12 cellular contexts compared by ENCODE assay signal in the genomic region with DNA sequence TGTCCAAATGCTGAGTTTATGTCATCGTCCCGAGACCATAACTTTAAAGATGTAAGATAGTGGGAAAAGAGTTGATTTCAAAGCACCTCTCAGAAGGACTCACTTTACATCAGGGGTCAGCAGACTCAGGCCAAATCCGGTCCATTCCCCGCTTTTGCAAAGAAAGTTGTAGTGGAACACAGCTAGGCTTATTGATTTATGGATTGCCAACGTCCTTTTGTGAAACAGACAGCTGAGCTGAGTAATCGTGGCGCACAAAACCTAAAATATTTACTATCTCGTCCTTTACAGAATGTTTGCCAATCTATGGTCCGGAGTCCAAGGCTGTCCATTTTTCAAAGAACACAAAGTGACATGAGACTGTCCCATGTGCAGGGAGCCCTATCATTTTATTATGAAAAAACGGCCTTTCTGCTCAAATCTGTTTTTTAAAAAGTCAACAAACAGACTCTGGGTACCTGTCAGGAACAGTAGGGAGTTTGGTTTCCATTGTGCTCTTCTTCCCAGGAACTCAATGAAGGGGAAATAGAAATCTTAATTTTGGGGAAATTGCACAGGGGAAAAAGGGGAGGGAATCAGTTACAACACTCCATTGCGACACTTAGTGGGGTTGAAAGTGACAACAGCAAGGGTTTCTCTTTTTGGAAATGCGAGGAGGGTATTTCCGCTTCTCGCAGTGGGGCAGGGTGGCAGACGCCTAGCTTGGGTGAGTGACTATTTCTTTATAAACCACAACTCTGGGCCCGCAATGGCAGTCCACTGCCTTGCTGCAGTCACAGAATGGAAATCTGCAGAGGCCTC. TPM values are rescaled to one million over a fixed set of nuclear protein-coding genes. Genes with fewer than 3 reads are reported as not detected.
A peak's percentile ranks its signal among the peaks of the same experiment; 100 is the strongest.
DNase-seq lines count a peak whose midpoint lies in the region; ATAC-seq and TF ChIP-seq lines count a peak whose summit lies in the region.
"Had no signal": no experiment of that assay in that cellular context is flagged by ENCODE, and none has a peak within 500 bp of the region (broad histone marks: within the 10 kb centered on the region; RNA-seq: fewer than 3 reads in every experiment).

IL1RN (plus strand) TSS at position 754 of the 801 bp plus-strand sequence; CDS start at position 781, 27 bp downstream.

- no peak for TF ChIP-seq CTCF in right lobe of liver (IDR thresholded peaks at IDR 0.05)

- intact Hi-C loops in right lobe of liver (cut with DNase I), result no loop called here

- peak within 1 kb of the TSS; percentile 63 to 69 (median 65) for H3K4me3 ChIP-seq in right lobe of liver
- no peak within 1 kb of the TSS for H3K4me3 ChIP-seq in thymus (ENCODE audit: low read length)
- H3K4me3 ChIP-seq in H7 (ENCODE audit: insufficient read depth, low read depth, low read length), result no peak within 1 kb of the TSS

- H3K27me3 ChIP-seq in right lobe of liver (no peaks in the 10 kb centered on the region), thymus (ENCODE audit: control insufficient read depth, insufficient read depth) (no peaks in the 10 kb centered on the region), H7 (ENCODE audit: control insufficient read depth, insufficient read depth, low read length) (no peaks in the 10 kb centered on the region)

- ATAC-seq in central memory CD8-positive, alpha-beta T cell (replicated peaks; ENCODE audit: extremely low read depth, poor library complexity, severe bottlenecking), result no peak
- ATAC-seq in right lobe of liver (peak; percentile 48 to 75 (median 54)), GM18511 (IDR thresholded peaks at IDR 0.05; ENCODE audit: unreplicated experiment) (no peak)
- ATAC-seq in stimulated activated naive B cell treated with anti-CD40 and anti-IgM and Interleukin-4, amounts not matched to agents 10 μg/mL and 1 μg/mL and 100 μg/mL, for 72 hours (replicated peaks), result no peak

- H3K4me3 Mint-ChIP-seq in central memory CD8-positive, alpha-beta T cell, result no peak within 1 kb of the TSS
- no peak within 1 kb of the TSS for H3K4me3 Mint-ChIP-seq in stimulated activated naive B cell treated with anti-CD40 and anti-IgM and Interleukin-4, amounts not matched to agents 10 μg/mL and 1 μg/mL and 100 μg/mL, for 72 hours

- H3K9me3 Mint-ChIP-seq in central memory CD8-positive, alpha-beta T cell, result no peaks in the 10 kb centered on the region
- no peaks in the 10 kb centered on the region for H3K9me3 Mint-ChIP-seq in stimulated activated naive B cell treated with anti-CD40 and anti-IgM and Interleukin-4, amounts not matched to agents 10 μg/mL and 1 μg/mL and 100 μg/mL, for 72 hours
- H3K9me3 Mint-ChIP-seq: naive B cell had no signal

- no peaks in the 10 kb centered on the region for H3K27me3 Mint-ChIP-seq in central memory CD8-positive, alpha-beta T cell
- H3K27me3 Mint-ChIP-seq in stimulated activated naive B cell treated with anti-CD40 and anti-IgM and Interleukin-4, amounts not matched to agents 10 μg/mL and 1 μg/mL and 100 μg/mL, for 72 hours, result peaks cover 13 to 20% of the 10 kb centered on the region in 2 donors

- peaks cover 0 to 32% (median 13%) of the 10 kb centered on the region in 4 donors for H3K4me1 ChIP-seq in right lobe of liver
- H3K4me1 ChIP-seq in thymus (ENCODE audit: control insufficient read depth, insufficient read depth, low read length), result no peaks in the 10 kb centered on the region

- H3K27ac ChIP-seq in right lobe of liver, result peak within 1 kb of the TSS; percentile 97 to 99 (median 98)
- H3K27ac ChIP-seq in thymus (ENCODE audit: low read depth), result no peak within 1 kb of the TSS

- H3K36me3 ChIP-seq in right lobe of liver (peaks cover 0 to 26% (median 8%) of the 10 kb centered on the region in 4 donors), thymus (ENCODE audit: control insufficient read depth, insufficient read depth) (no peaks in the 10 kb centered on the region), H7 (replicated peaks; ENCODE audit: control insufficient read depth, insufficient read depth, low read length) (no peaks in the 10 kb centered on the region)

- no peaks in the 10 kb centered on the region for H3K36me3 Mint-ChIP-seq in central memory CD8-positive, alpha-beta T cell (ENCODE audit: insufficient read depth)
- no peaks in the 10 kb centered on the region for H3K36me3 Mint-ChIP-seq in stimulated activated naive B cell treated with anti-CD40 and anti-IgM and Interleukin-4, amounts not matched to agents 10 μg/mL and 1 μg/mL and 100 μg/mL, for 72 hours
- H3K36me3 Mint-ChIP-seq: naive B cell had no signal

- TF ChIP-seq POLR2A in right lobe of liver (IDR thresholded peaks at IDR 0.05), result peak; percentile 87

- peak within 1 kb of the TSS; percentile 67 for H3K27ac Mint-ChIP-seq in central memory CD8-positive, alpha-beta T cell (ENCODE audit: low read depth)
- H3K27ac Mint-ChIP-seq in stimulated activated naive B cell treated with anti-CD40 and anti-IgM and Interleukin-4, amounts not matched to agents 10 μg/mL and 1 μg/mL and 100 μg/mL, for 72 hours, result no peak within 1 kb of the TSS

- H3K4me1 Mint-ChIP-seq in central memory CD8-positive, alpha-beta T cell, result peaks cover 17% of the 10 kb centered on the region
- H3K4me1 Mint-ChIP-seq in stimulated activated naive B cell treated with anti-CD40 and anti-IgM and Interleukin-4, amounts not matched to agents 10 μg/mL and 1 μg/mL and 100 μg/mL, for 72 hours, result peaks cover 16% of the 10 kb centered on the region in 2 donors

- DNase-seq in NOMO-1 treated with dmso at 0.1 percent for 144 hours (lab: John Stamatoyannopoulos, UW; ENCODE audit: unreplicated experiment) (peak; percentile 72), right lobe of liver (peak; percentile 65 to 74 (median 71)), H7 (no peak)
- no peak for DNase-seq in central memory CD8-positive, alpha-beta T cell (ENCODE audit: low spot score in 2 of 2)
- DNase-seq in stimulated activated naive B cell treated with anti-CD40 and anti-IgM and Interleukin-4, amounts not matched to agents 10 μg/mL and 1 μg/mL and 100 μg/mL, for 72 hours, result no peak
- DNase-seq: amniotic stem cell; Caco-2; naive B cell; NCI-H69; stimulated activated CD4-positive, alpha-beta T cell treated with anti-CD3 and anti-CD28 coated beads, Interleukin-12 subunit alpha, Interleukin-12 subunit beta, amount 100 ng/mL, for 4 hours had no signal

- WGBS in right lobe of liver (ENCODE audit: insufficient coverage, low coverage, low lambda C conversion rate, missing lambda C conversion rate), result 22% methylated on average over 16 of the region's 16 CpGs
- 92% methylated on average over 16 of the region's 16 CpGs for WGBS in thymus

- H3K9me3 ChIP-seq in right lobe of liver (no peaks in the 10 kb centered on the region), thymus (ENCODE audit: control insufficient read depth) (no peaks in the 10 kb centered on the region)
- H3K9me3 ChIP-seq: Caco-2 had no signal

RNA-seq across cellular contexts. Expression of gene IL1RN, which starts in this region (rescaled TPM):
- 10 to 100 TPM; 14.5 to 98.1 (median 43.9) TPM for total RNA-seq in right lobe of liver
- polyA plus RNA-seq in thymus, result 16.9 TPM
- not detected in 2 replicates for total RNA-seq in H7 (2014; rRNA removed; shearing (Covaris generic))
- total RNA-seq: Caco-2 had no signal

Comparison
In these comparisons a context has a peak if more than half of its experiments do, and no peak if none do; other contexts are left out.
1. RNA of gene IL1RN (total RNA-seq): 14.5 to 98.1 TPM in right lobe of liver; not detected in H7; every median in the first group is over 10 times any median in the second.
2. DNase-seq: peak in NOMO-1 treated with dmso at 0.1 percent for 144 hours (single experiment) and right lobe of liver (3 of 3); none in central memory CD8-positive, alpha-beta T cell (0 of 2), stimulated activated naive B cell treated with anti-CD40 and anti-IgM and Interleukin-4, amounts not matched to agents 10 μg/mL and 1 μg/mL and 100 μg/mL, for 72 hours (single experiment) and H7 (single experiment).
3. ATAC-seq: peak in right lobe of liver (4 of 4); none in central memory CD8-positive, alpha-beta T cell (single experiment), stimulated activated naive B cell treated with anti-CD40 and anti-IgM and Interleukin-4, amounts not matched to agents 10 μg/mL and 1 μg/mL and 100 μg/mL, for 72 hours (0 of 2) and GM18511 (single experiment).
4. H3K4me3 ChIP-seq: peak in right lobe of liver (3 of 3); none in thymus (single experiment) and H7 (single experiment).